Comparison of ENCODE assay signal across 9 cellular contexts in the genomic region with DNA sequence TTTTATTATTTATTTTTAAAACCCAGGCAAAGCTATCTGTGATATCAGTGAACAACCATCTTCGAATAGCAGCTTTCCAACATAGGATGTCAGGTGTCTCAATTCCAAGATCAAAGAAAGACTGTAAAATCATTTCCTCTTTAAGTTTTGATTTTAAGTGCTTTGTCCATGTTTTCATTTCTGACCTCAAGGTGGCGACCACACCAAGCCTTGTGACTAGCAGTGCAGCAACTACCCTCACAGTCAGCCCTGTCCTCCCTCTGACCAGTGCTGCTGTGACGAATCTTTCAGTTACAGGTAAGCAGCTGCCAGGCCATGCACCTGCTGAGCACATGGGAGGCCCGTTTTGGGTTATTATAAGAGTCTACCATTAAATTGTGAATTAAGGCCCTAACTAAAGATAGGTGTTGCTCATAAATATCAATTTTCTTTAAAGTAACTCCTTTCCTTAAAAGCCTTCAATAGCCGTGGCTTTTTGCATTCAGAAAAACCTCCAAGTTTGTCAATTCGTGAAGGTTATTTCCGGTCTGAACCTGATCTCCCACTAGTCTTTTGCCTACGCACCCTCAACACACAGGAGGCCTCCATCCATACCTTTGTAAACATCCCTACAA.
DNase-seq lines count a peak whose midpoint lies in the region; ATAC-seq, FAIRE-seq and TF ChIP-seq lines count a peak whose summit lies in the region.
"Had no signal": no experiment of that assay in that cellular context is flagged by ENCODE, and none has a peak within 500 bp of the region (broad histone marks: within the 10 kb centered on the region; RNA-seq: fewer than 3 reads in every experiment).

No MANE protein-coding gene starts in this region.

- intact Hi-C loops in left ventricle myocardium inferior (cut with micrococcal nuclease), result no loop called here

- H3K27me3 ChIP-seq in left ventricle myocardium inferior (ENCODE audit: low read depth), result no peaks in the 10 kb centered on the region

- no peaks in the 10 kb centered on the region for H3K9me3 ChIP-seq in left ventricle myocardium inferior (replicated peaks)

- H3K27ac ChIP-seq in left ventricle myocardium inferior (replicated peaks), result no peak overlapping the region

- no peaks in the 10 kb centered on the region for H3K4me1 ChIP-seq in left ventricle myocardium inferior

- H3K4me3 ChIP-seq in left ventricle myocardium inferior, result no peak overlapping the region

- TF ChIP-seq CTCF in left ventricle myocardium inferior (IDR thresholded peaks at IDR 0.05; ENCODE audit: borderline replicate concordance), result peak; percentile 58

- peak; percentile 16 for FAIRE-seq in HTR-8/SVneo (lab: Jason Lieb, UNC)
- FAIRE-seq: frontal cortex had no signal

- peak; percentile 16 for DNase-seq in NCI-H2171 treated with DMSO at 0.1 percent for 48 hours (lab: John Stamatoyannopoulos, UW)
- no peak for DNase-seq in NCI-H2171 (lab: John Stamatoyannopoulos, UW)
- peak; percentile 45 for DNase-seq in HTR-8/SVneo (ENCODE audit: insufficient read length, low spot score)
- DNase-seq in RKO (ENCODE audit: low spot score), result peak; percentile 76
- DNase-seq in activated gamma-delta T cell treated with anti-CD3 and anti-CD28 coated beads, Interleukin-2, amount 50 U/mL, for 16 hours (ENCODE audit: low read depth), result peak; percentile 25
- DNase-seq in left ventricle myocardium inferior, result no peak
- DNase-seq in smooth muscle cell of the brain vasculature (ENCODE audit: low read depth, low spot score), result peak; percentile 17

- no peak for ATAC-seq in GM21381 (IDR thresholded peaks at IDR 0.05; ENCODE audit: unreplicated experiment)

- H3K36me3 ChIP-seq in left ventricle myocardium inferior, result peaks cover 66% of the 10 kb centered on the region

Comparison
In these comparisons a context has a peak if more than half of its experiments do, and no peak if none do; other contexts are left out.
1. DNase-seq: peak in NCI-H2171 treated with DMSO at 0.1 percent for 48 hours (single experiment), HTR-8/SVneo (single experiment), RKO (single experiment), activated gamma-delta T cell treated with anti-CD3 and anti-CD28 coated beads, Interleukin-2, amount 50 U/mL, for 16 hours (single experiment) and smooth muscle cell of the brain vasculature (single experiment); none in NCI-H2171 (single experiment) and left ventricle myocardium inferior (single experiment).